In the genomic region with DNA sequence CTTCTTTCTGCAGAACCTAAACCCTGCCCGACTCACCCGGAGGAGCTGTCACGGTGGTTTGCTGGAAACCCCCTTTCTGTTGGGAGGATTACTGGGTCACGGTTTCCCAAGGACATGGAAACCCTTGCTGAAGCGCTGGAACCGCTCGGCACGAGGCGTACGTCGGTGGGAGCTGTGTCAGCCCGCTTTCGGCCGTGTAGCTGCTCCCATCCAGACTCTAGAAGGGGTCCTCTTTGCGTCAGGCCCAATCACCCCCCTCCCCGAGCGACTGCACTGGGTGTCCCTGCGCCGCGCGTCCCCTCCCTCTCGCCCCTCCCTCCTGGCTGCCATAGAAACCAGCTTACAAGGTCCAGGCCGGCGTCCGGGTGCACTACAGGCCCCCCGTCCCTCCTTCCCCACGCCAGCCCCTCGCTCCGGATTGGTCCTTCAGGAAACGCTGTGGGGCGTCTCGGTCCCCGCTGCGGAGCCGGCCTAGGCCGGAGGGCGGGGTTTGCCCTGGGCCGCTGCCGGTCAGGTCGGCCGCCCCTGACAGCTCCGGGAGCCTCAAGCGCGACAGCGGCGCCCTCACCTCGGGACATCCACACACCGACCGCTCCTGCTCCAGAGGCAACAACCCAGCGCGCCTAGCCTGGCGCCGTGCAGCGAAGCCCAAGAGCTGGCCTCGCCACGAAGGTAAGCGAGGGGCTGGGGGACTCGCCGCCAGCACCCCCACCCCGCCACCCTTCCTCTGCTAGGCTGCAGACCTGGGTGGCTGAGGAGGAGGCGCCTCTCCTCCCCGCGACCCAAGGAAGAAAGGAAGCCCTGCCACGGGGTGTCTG, we compare ENCODE assay signal across 8 cellular contexts. TPM values are rescaled to one million over a fixed set of nuclear protein-coding genes. Genes with fewer than 3 reads are reported as not detected.
A peak's percentile ranks its signal among the peaks of the same experiment; 100 is the strongest.
DNase-seq lines count a peak whose midpoint lies in the region; TF ChIP-seq lines count a peak whose summit lies in the region.

A gene (plus strand): TSS at position 486 of the 818 bp plus-strand sequence. CDS start 53,551 bp downstream, outside the sequence.

- H3K36me3 ChIP-seq in breast epithelium (no peaks in the 10 kb centered on the region), skeletal muscle tissue (ENCODE audit: control insufficient read depth in 3 of 3, insufficient read depth in 3 of 3, low read length in 3 of 3) (no peaks in the 10 kb centered on the region)

- peak within 1 kb of the TSS; percentile 84 to 92 (median 87) for H3K4me3 Mint-ChIP-seq in immature natural killer cell

- peaks cover 0 to 8% (median 8%) of the 10 kb centered on the region in 3 donors for H3K36me3 Mint-ChIP-seq in immature natural killer cell

- H3K9me3 Mint-ChIP-seq in immature natural killer cell: no peaks in the 10 kb centered on the region

- H3K9me3 ChIP-seq in breast epithelium (no peaks in the 10 kb centered on the region), skeletal muscle tissue (ENCODE audit: control insufficient read depth in 3 of 3, low read length in 3 of 3) (no peaks in the 10 kb centered on the region)

- H3K4me1 Mint-ChIP-seq in immature natural killer cell: peaks cover 22 to 31% of the 10 kb centered on the region in 2 donors

- H3K27me3 Mint-ChIP-seq in immature natural killer cell (ENCODE audit: low read depth in 3 of 3): peaks cover 2 to 10% (median 7%) of the 10 kb centered on the region in 3 donors

- peak within 1 kb of the TSS in 3 of 6 donors; percentile 26 to 69 (median 50) for H3K27ac Mint-ChIP-seq in immature natural killer cell

- H3K4me1 ChIP-seq in breast epithelium (peaks cover 0 to 4% of the 10 kb centered on the region in 2 donors), skeletal muscle tissue (ENCODE audit: control insufficient read depth in 3 of 3, insufficient read depth in 3 of 3, low read length in 3 of 3) (peaks cover 14 to 15% (median 14%) of the 10 kb centered on the region in 3 donors)

- DNase-seq in Caki2 (ENCODE audit: low read depth) (peak; percentile 69), GM20000 (ENCODE audit: low spot score) (peak; percentile 82), HL-60 (ENCODE audit: low read depth in 1 of 2, low spot score in 1 of 2) (no peak), T-helper 9 cell (peak; percentile 15), breast epithelium (ENCODE audit: low spot score in 2 of 2) (peak in 1 of 2 donors; percentile 18), immature natural killer cell (peak; percentile 41 to 51 (median 45)), NCI-H187 (lab: John Stamatoyannopoulos, UW) (no peak)

- H3K27ac ChIP-seq in HL-60 (replicated peaks) (no peak within 1 kb of the TSS), breast epithelium (peak within 1 kb of the TSS in 1 of 2 donors; percentile 55), skeletal muscle tissue (ENCODE audit: low read depth, low read length) (no peak within 1 kb of the TSS)

- no peak for TF ChIP-seq POLR2A in breast epithelium (IDR thresholded peaks at IDR 0.05)

- intact Hi-C loops in breast epithelium (cut with DNase I; ENCODE audit: low total_unique reads): no loop called here

- in situ Hi-C loops in Caki2 (cut with HindIII; ENCODE audit: low pct_unique_long_range_greater_than_20kb, low sequenced_read_pairs): no loop called here

- TF ChIP-seq CTCF in GM20000 (IDR thresholded peaks at IDR 0.05; ENCODE audit: extremely low read depth, missing control alignments) (no peak), HL-60 (IDR thresholded peaks at IDR 0.05; ENCODE audit: insufficient read depth, low read length) (no peak), breast epithelium (IDR thresholded peaks at IDR 0.05) (no peak)

- H3K27me3 ChIP-seq in HL-60 (ENCODE audit: insufficient read depth, poor library complexity, severe bottlenecking): peaks cover 26% of the 10 kb centered on the region
- no peaks in the 10 kb centered on the region for H3K27me3 ChIP-seq in breast epithelium
- H3K27me3 ChIP-seq in skeletal muscle tissue (ENCODE audit: control insufficient read depth in 3 of 3, insufficient read depth in 3 of 3, low read length in 3 of 3): no peaks in the 10 kb centered on the region

- H3K4me3 ChIP-seq in HL-60 (replicated peaks; ENCODE audit: insufficient read depth, low read length) (peak within 1 kb of the TSS; percentile 22), breast epithelium (peak within 1 kb of the TSS; percentile 48 to 64 (median 54)), skeletal muscle tissue (ENCODE audit: low read length in 3 of 3) (peak within 1 kb of the TSS; percentile 75 to 93 (median 88))

- peak within 1 kb of the TSS; percentile 57 to 87 (median 62) for H3K9ac ChIP-seq in skeletal muscle tissue (ENCODE audit: low read depth in 1 of 3, low read length in 3 of 3)

RNA-seq across cellular contexts. Expression of the gene that starts here (rescaled TPM):
- 0.10 TPM in 1 of 2 replicates, not detected in the other for total RNA-seq in Caki2 (2014; rRNA removed; shearing (Covaris generic); ENCODE audit: low replicate concordance)
- under 1 TPM; 0.29 to 0.48 (median 0.33) TPM for total RNA-seq in breast epithelium
- under 1 TPM in 1 of 3 donors, not detected in 2; 0.25 TPM for polyA plus RNA-seq in immature natural killer cell
- 0.52 TPM for total RNA-seq in skeletal muscle tissue

Comparison
In these comparisons a context has a peak if more than half of its experiments do, and no peak if none do; other contexts are left out.
1. Peak in DNase-seq in Caki2; RNA of the gene not detected or under 1 TPM.
2. Peak in DNase-seq in immature natural killer cell; RNA of the gene not detected or under 1 TPM.
3. DNase-seq: peak in GM20000 (single experiment) and T-helper 9 cell (single experiment); none in HL-60 (0 of 2) and NCI-H187 (0 of 2).
4. H3K4me3 ChIP-seq: peak in every context shown above with its lines; median percentile 88 in skeletal muscle tissue; 54 in breast epithelium; 22 in HL-60.